In the genomic region with DNA sequence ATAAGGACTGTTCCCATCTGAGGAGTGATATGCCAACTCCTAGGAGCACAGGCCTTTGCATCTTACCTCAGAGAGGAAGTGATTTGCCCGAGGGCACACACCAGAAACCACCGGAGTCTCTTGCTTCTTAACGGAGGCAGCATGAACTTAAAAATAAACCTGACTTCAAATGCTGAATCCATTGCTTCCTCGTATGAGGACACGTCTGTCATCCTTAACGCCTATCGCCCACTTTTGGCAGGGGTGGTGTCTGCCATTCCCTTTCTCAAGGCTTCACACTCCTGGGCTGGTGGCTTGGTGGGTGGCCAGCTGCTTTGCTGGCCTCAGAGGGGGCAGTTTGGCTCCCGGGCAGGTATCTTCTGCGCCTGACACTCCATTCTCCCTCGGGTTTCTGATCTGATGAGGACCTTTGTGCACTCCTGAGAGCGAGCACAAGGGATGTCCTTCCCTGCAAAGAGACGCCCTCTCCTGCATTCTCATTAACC, we compare ENCODE assay signal across 1 cellular context.
TF ChIP-seq lines count a peak whose summit lies in the region.

No MANE protein-coding gene starts in this region.

TF ChIP-seq in WTC11, 78 proteins besides CTCF, POLR2A, EP300 and RAD21 (continued from another document):
- TF ChIP-seq ATF2 (CRISPR knock-in tag; IDR thresholded peaks at IDR 0.05; ENCODE audit: borderline replicate concordance, low read depth) (no peak), NFATC4 (CRISPR knock-in tag; IDR thresholded peaks at IDR 0.05) (no peak), TCF7 (CRISPR knock-in tag; IDR thresholded peaks at IDR 0.05; ENCODE audit: low read depth) (no peak), TEAD4 (CRISPR knock-in tag; IDR thresholded peaks at IDR 0.05) (no peak), SP1 (CRISPR knock-in tag; conservative IDR thresholded peaks at IDR 0.05) (no peak), ZBTB43 (CRISPR knock-in tag; IDR thresholded peaks at IDR 0.05) (no peak)
- TF ChIP-seq, protein P1, sequence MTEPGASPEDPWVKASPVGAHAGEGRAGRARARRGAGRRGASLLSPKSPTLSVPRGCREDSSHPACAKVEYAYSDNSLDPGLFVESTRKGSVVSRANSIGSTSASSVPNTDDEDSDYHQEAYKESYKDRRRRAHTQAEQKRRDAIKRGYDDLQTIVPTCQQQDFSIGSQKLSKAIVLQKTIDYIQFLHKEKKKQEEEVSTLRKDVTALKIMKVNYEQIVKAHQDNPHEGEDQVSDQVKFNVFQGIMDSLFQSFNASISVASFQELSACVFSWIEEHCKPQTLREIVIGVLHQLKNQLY (CRISPR knock-in tag; IDR thresholded peaks at IDR 0.05), result no peak
- TF ChIP-seq, protein P2, sequence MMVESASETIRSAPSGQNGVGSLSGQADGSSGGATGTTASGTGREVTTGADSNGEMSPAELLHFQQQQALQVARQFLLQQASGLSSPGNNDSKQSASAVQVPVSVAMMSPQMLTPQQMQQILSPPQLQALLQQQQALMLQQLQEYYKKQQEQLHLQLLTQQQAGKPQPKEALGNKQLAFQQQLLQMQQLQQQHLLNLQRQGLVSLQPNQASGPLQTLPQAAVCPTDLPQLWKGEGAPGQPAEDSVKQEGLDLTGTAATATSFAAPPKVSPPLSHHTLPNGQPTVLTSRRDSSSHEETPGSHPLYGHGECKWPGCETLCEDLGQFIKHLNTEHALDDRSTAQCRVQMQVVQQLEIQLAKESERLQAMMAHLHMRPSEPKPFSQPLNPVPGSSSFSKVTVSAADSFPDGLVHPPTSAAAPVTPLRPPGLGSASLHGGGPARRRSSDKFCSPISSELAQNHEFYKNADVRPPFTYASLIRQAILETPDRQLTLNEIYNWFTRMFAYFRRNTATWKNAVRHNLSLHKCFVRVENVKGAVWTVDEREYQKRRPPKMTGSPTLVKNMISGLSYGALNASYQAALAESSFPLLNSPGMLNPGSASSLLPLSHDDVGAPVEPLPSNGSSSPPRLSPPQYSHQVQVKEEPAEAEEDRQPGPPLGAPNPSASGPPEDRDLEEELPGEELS (CRISPR knock-in tag; IDR thresholded peaks at IDR 0.05), result no peak
- TF ChIP-seq, protein P3, sequence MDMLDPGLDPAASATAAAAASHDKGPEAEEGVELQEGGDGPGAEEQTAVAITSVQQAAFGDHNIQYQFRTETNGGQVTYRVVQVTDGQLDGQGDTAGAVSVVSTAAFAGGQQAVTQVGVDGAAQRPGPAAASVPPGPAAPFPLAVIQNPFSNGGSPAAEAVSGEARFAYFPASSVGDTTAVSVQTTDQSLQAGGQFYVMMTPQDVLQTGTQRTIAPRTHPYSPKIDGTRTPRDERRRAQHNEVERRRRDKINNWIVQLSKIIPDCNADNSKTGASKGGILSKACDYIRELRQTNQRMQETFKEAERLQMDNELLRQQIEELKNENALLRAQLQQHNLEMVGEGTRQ (CRISPR knock-in tag; IDR thresholded peaks at IDR 0.05), result no peak
TF ChIP-seq in WTC11: peak in this region for 0.
